Comparison of ENCODE assay signal across 1 cellular context in the genomic region with DNA sequence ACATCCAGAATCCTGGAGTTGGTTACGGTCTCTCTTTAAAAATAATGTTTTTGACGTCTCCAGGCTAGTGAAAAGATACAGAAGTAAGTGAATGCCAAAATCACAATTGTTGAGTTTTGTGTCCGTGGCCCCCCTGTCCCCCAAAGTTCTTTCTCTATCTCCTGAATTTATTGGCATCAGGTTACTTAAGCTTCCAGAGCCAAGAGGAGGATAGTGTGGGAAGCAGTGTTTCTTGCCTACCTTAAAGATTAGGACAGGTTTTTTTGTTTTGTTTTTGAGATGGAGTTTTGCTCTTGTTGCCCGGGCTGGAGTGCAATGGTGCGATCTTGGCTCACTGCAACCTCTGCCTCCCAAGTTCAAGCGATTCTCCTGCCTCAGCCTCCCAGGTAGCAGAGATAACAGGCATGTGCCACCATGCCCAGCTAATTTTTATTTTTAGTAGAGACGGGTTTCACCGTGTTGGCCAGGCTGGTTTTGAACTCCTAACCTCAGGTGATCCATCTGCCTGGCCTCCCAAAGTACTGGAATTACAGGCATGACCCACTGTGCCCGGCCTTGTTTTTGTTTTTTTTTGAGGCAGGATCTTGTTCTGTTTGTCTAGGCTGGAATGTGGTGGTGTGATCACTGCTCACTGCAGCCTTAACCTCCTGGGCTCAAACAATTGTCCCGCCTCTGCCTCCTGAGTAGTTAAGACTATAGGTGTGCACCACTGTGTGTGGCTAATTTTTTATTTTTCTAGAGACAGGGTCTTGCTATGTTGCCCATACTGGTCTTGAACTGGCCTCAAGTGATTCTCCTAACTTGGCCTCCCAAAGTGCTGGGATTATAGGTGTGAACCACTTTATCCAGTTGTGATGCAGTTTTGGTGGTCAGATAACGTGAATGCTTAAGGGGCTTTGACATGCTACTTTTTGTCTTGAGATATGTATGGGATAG.
A peak's percentile ranks its signal among the peaks of the same experiment; 100 is the strongest.
TF ChIP-seq lines count a peak whose summit lies in the region.

No MANE protein-coding gene starts in this region.

TF ChIP-seq in A549, 52 proteins besides CTCF, POLR2A, EP300 and RAD21:
- TF ChIP-seq, protein P1, sequence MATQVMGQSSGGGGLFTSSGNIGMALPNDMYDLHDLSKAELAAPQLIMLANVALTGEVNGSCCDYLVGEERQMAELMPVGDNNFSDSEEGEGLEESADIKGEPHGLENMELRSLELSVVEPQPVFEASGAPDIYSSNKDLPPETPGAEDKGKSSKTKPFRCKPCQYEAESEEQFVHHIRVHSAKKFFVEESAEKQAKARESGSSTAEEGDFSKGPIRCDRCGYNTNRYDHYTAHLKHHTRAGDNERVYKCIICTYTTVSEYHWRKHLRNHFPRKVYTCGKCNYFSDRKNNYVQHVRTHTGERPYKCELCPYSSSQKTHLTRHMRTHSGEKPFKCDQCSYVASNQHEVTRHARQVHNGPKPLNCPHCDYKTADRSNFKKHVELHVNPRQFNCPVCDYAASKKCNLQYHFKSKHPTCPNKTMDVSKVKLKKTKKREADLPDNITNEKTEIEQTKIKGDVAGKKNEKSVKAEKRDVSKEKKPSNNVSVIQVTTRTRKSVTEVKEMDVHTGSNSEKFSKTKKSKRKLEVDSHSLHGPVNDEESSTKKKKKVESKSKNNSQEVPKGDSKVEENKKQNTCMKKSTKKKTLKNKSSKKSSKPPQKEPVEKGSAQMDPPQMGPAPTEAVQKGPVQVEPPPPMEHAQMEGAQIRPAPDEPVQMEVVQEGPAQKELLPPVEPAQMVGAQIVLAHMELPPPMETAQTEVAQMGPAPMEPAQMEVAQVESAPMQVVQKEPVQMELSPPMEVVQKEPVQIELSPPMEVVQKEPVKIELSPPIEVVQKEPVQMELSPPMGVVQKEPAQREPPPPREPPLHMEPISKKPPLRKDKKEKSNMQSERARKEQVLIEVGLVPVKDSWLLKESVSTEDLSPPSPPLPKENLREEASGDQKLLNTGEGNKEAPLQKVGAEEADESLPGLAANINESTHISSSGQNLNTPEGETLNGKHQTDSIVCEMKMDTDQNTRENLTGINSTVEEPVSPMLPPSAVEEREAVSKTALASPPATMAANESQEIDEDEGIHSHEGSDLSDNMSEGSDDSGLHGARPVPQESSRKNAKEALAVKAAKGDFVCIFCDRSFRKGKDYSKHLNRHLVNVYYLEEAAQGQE (IDR thresholded peaks at IDR 0.05) = peak; percentile 26; the same call in 1 of the 2 replicates
- TF ChIP-seq KDM5A (IDR thresholded peaks at IDR 0.05) = no peak
- peak; percentile 51 for TF ChIP-seq POLR2AphosphoS2 (conservative IDR thresholded peaks at IDR 0.05; ENCODE audit: low read length)
- TF ChIP-seq RARB (CRISPR knock-in tag; IDR thresholded peaks at IDR 0.05) = no peak
